1 cellular context compared by ENCODE assay signal in genomic region chr9:38386319-38386895, GRCh38.
TF ChIP-seq lines count a peak whose summit lies in the region.

No MANE protein-coding gene starts in this region.

TF ChIP-seq in HepG2, 621 proteins besides CTCF, POLR2A, EP300 and RAD21 (continued from another document and continues in another):
- TF ChIP-seq ZNF609 (CRISPR knock-in tag; IDR thresholded peaks at IDR 0.05; ENCODE audit: borderline replicate concordance) (peak; percentile 40; the same call in 1 of the 2 replicates), ZNF513 (CRISPR knock-in tag; conservative IDR thresholded peaks at IDR 0.05) (no peak), NCOA1 (CRISPR knock-in tag; IDR thresholded peaks at IDR 0.05) (peak; percentile 27; the same call in 1 of the 2 replicates), DMAP1 (CRISPR knock-in tag; IDR thresholded peaks at IDR 0.05) (0 out of 2 replicates have a peak, but pooled peaks have one; percentile 59), MXD3 (CRISPR knock-in tag; IDR thresholded peaks at IDR 0.05) (no peak), HIC2 (CRISPR knock-in tag; IDR thresholded peaks at IDR 0.05; ENCODE audit: low read depth) (peak; percentile 81; the same call in 1 of the 2 replicates), THAP8 (CRISPR knock-in tag; IDR thresholded peaks at IDR 0.05; ENCODE audit: borderline replicate concordance) (no peak), SOX5 (CRISPR knock-in tag; IDR thresholded peaks at IDR 0.05; ENCODE audit: borderline replicate concordance) (0 out of 2 replicates have a peak, but pooled peaks have one; percentile 52), ARNTL (CRISPR knock-in tag; IDR thresholded peaks at IDR 0.05) (peak; percentile 82), RFXAP (CRISPR knock-in tag; IDR thresholded peaks at IDR 0.05; ENCODE audit: borderline replicate concordance) (no peak), MIXL1 (CRISPR knock-in tag; IDR thresholded peaks at IDR 0.05) (peak; percentile 88), AHR (CRISPR knock-in tag; IDR thresholded peaks at IDR 0.05) (no peak), ZNF720 (CRISPR knock-in tag; IDR thresholded peaks at IDR 0.05) (no peak), KDM4B (CRISPR knock-in tag; IDR thresholded peaks at IDR 0.05) (no peak), FOSL2 (CRISPR knock-in tag; IDR thresholded peaks at IDR 0.05) (peak; percentile 46), KDM6A (CRISPR knock-in tag; IDR thresholded peaks at IDR 0.05; ENCODE audit: low read depth) (peak; percentile 86), PBX2 (CRISPR knock-in tag; IDR thresholded peaks at IDR 0.05) (no peak), THRA (CRISPR knock-in tag; IDR thresholded peaks at IDR 0.05; ENCODE audit: borderline replicate concordance) (peak; percentile 63; the same call in 1 of the 2 replicates), ZNF580 (CRISPR knock-in tag; IDR thresholded peaks at IDR 0.05; ENCODE audit: borderline replicate concordance, low read depth) (0 out of 2 replicates have a peak, but pooled peaks have one; percentile 38), ELF3 (CRISPR knock-in tag; IDR thresholded peaks at IDR 0.05) (no peak), ZBTB21 (CRISPR knock-in tag; IDR thresholded peaks at IDR 0.05) (peak; percentile 83), ARID4A (CRISPR knock-in tag; IDR thresholded peaks at IDR 0.05; ENCODE audit: borderline replicate concordance) (peak; percentile 30; the same call in 1 of the 2 replicates), TSC22D2 (CRISPR knock-in tag; IDR thresholded peaks at IDR 0.05; ENCODE audit: borderline replicate concordance) (no peak), ZNF879 (CRISPR knock-in tag; IDR thresholded peaks at IDR 0.05) (no peak), RXRB (CRISPR knock-in tag; IDR thresholded peaks at IDR 0.05; ENCODE audit: borderline replicate concordance) (peak; percentile 77), MTA1 (CRISPR knock-in tag; IDR thresholded peaks at IDR 0.05; ENCODE audit: borderline replicate concordance) (no peak), ZMYM4 (CRISPR knock-in tag; IDR thresholded peaks at IDR 0.05) (peak; percentile 66), ZNF234 (CRISPR knock-in tag; conservative IDR thresholded peaks at IDR 0.05) (no peak), YY1 (IDR thresholded peaks at IDR 0.05; ENCODE audit: insufficient read depth, insufficient replicate concordance, low read depth, low read length) (no peak), SOX6 (IDR thresholded peaks at IDR 0.05) (no peak), SOX6 (CRISPR knock-in tag; IDR thresholded peaks at IDR 0.05) (peak; percentile 79), ZNF792 (CRISPR knock-in tag; IDR thresholded peaks at IDR 0.05) (peak; percentile 23; the same call in 1 of the 2 replicates), ARHGAP35 (CRISPR knock-in tag; IDR thresholded peaks at IDR 0.05; ENCODE audit: borderline replicate concordance) (no peak), DZIP1 (CRISPR knock-in tag; IDR thresholded peaks at IDR 0.05) (no peak), MED1 (CRISPR knock-in tag; IDR thresholded peaks at IDR 0.05) (peak; percentile 79), GATAD1 (CRISPR knock-in tag; IDR thresholded peaks at IDR 0.05) (0 out of 2 replicates have a peak, but pooled peaks have one; percentile 30), FOXP1 (IDR thresholded peaks at IDR 0.05) (no peak), FOXP1 (CRISPR knock-in tag; IDR thresholded peaks at IDR 0.05) (peak; percentile 64), NFIC (IDR thresholded peaks at IDR 0.05; ENCODE audit: low read length) (0 out of 2 replicates have a peak, but pooled peaks have one; percentile 40), YEATS2 (CRISPR knock-in tag; IDR thresholded peaks at IDR 0.05; ENCODE audit: borderline replicate concordance) (peak; percentile 7; the same call in 1 of the 2 replicates), ZNF703 (CRISPR knock-in tag; IDR thresholded peaks at IDR 0.05; ENCODE audit: borderline replicate concordance) (no peak), ZFX (CRISPR knock-in tag; IDR thresholded peaks at IDR 0.05; ENCODE audit: low read depth) (peak; percentile 51; the same call in 1 of the 2 replicates), RXRA (CRISPR knock-in tag; IDR thresholded peaks at IDR 0.05) (0 out of 2 replicates have a peak, but pooled peaks have one; percentile 20), KMT2B (CRISPR knock-in tag; IDR thresholded peaks at IDR 0.05) (0 out of 2 replicates have a peak, but pooled peaks have one; percentile 21), PPARG (CRISPR knock-in tag; conservative IDR thresholded peaks at IDR 0.05) (peak; percentile 75), TEAD3 (CRISPR knock-in tag; optimal IDR thresholded peaks at IDR 0.05; ENCODE audit: borderline replicate concordance) (no peak)
